In the genomic region with DNA sequence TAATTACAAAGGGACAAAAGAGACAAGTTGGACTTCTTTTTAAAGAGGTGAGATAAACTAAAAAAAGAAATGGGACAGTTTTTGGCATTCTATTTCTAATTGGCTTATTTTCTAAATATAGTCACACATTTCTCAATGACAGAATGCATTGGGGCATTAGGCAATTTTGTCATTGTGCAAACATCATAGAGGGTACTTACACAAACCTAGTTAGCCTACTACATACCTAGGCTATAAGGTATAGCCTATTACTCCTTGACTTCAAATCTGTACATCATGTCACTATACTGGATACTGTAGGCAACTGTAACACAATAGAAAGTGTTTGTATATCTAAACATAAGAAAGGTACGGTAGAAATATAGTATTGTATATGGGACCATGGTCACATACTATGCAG, we compare ENCODE assay signal across 19 cellular contexts. TPM values are rescaled to one million over a fixed set of nuclear protein-coding genes. Genes with fewer than 3 reads are reported as not detected.
DNase-seq lines count a peak whose midpoint lies in the region; ATAC-seq and TF ChIP-seq lines count a peak whose summit lies in the region.
"Had no signal": no experiment of that assay in that cellular context is flagged by ENCODE, and none has a peak within 500 bp of the region (broad histone marks: within the 10 kb centered on the region; RNA-seq: fewer than 3 reads in every experiment).

No MANE protein-coding gene starts in this region.

- H3K9me3 ChIP-seq in adipocyte (ENCODE audit: control insufficient read depth, low read length) (no peaks in the 10 kb centered on the region), upper lobe of right lung (no peaks in the 10 kb centered on the region)
- H3K9me3 ChIP-seq: BLaER1 treated with 17β-estradiol and CSF1 and Interleukin-3, amounts not matched to agents 10 nM and 100 nM had no signal

- ATAC-seq in upper lobe of right lung, result peak; percentile 28
- no peak for ATAC-seq in GM18868 (IDR thresholded peaks at IDR 0.05; ENCODE audit: unreplicated experiment)
- ATAC-seq in GM19023 (IDR thresholded peaks at IDR 0.05; ENCODE audit: unreplicated experiment), result no peak
- ATAC-seq: HCT116, PC-3 had no signal

- H3K4me1 ChIP-seq in adipocyte (ENCODE audit: control insufficient read depth, insufficient read depth, low read length) (peaks cover 27% of the 10 kb centered on the region), upper lobe of right lung (no peaks in the 10 kb centered on the region)
- H3K4me1 ChIP-seq: BLaER1 treated with 17β-estradiol and CSF1 and Interleukin-3, amounts not matched to agents 10 nM and 100 nM had no signal

- no peak overlapping the region for H3K9ac ChIP-seq in adipocyte (ENCODE audit: low read length)
- H3K9ac ChIP-seq: BLaER1 treated with 17β-estradiol and CSF1 and Interleukin-3, amounts not matched to agents 10 nM and 100 nM had no signal

- no peak overlapping the region for H3K4me3 ChIP-seq in NB4 (ENCODE audit: low read depth, low read length)
- no peak overlapping the region for H3K4me3 ChIP-seq in adipocyte (ENCODE audit: low read length)
- no peak overlapping the region for H3K4me3 ChIP-seq in upper lobe of right lung
- H3K4me3 ChIP-seq: BLaER1 treated with 17β-estradiol and CSF1 and Interleukin-3, amounts not matched to agents 10 nM and 100 nM had no signal

- H3K27me3 ChIP-seq in adipocyte (replicated peaks; ENCODE audit: control insufficient read depth, insufficient read depth, low read length) (no peaks in the 10 kb centered on the region), upper lobe of right lung (no peaks in the 10 kb centered on the region)
- H3K27me3 ChIP-seq: BLaER1 treated with 17β-estradiol and CSF1 and Interleukin-3, amounts not matched to agents 10 nM and 100 nM had no signal

- H3K36me3 ChIP-seq in adipocyte (ENCODE audit: control insufficient read depth, insufficient read depth, low read length, severe bottlenecking) (peaks cover 52% of the 10 kb centered on the region), upper lobe of right lung (peaks cover 46% of the 10 kb centered on the region)

- DNase-seq in SKM-1 treated with dmso at 0.1 percent for 144 hours (lab: John Stamatoyannopoulos, UW; ENCODE audit: unreplicated experiment) (peak; percentile 33), SKM-1 (lab: John Stamatoyannopoulos, UW; ENCODE audit: unreplicated experiment) (no peak), NB4 (ENCODE audit: low read depth) (peak; percentile 12), adipocyte (ENCODE audit: low read depth) (peak; percentile 14), upper lobe of right lung (no peak), superior temporal gyrus (ENCODE audit: extremely low spot score) (no peak)
- DNase-seq: CD4-positive, alpha-beta T cell; NCI-H1048; NCI-H1694 treated with DMSO at 0.1 percent for 48 hours; NCI-H2081; NCI-H2227 treated with DMSO at 0.1 percent for 48 hours; NCI-H526 treated with DMSO at 0.1 percent for 48 hours; PC-3; Right ventricle myocardium superior; SW 1271 had no signal

- intact Hi-C loops in upper lobe of right lung (cut with DNase I), result no loop called here

- TF ChIP-seq POLR2A in NB4 (IDR thresholded peaks at IDR 0.05; ENCODE audit: extremely low read depth, insufficient read length), result no peak

- no peak overlapping the region for H3K27ac ChIP-seq in upper lobe of right lung
- H3K27ac ChIP-seq: BLaER1 treated with 17β-estradiol and CSF1 and Interleukin-3, amounts not matched to agents 10 nM and 100 nM had no signal

- TF ChIP-seq CTCF in NB4 (IDR thresholded peaks at IDR 0.05; ENCODE audit: low read depth, low read length) (no peak), upper lobe of right lung (IDR thresholded peaks at IDR 0.05) (no peak)

RNA-seq across cellular contexts. Expression of gene LSM11, which starts 56.1 kb away (rescaled TPM):
- total RNA-seq in upper lobe of right lung, result 3.0 TPM

RNA-seq across cellular contexts. Expression of gene CLINT1, which starts 59.4 kb away (rescaled TPM):
- 84.6 TPM for total RNA-seq in upper lobe of right lung

Comparison
In these comparisons a context has a peak if more than half of its experiments do, and no peak if none do; other contexts are left out.
1. DNase-seq: peak in SKM-1 treated with dmso at 0.1 percent for 144 hours (single experiment), NB4 (single experiment) and adipocyte (single experiment); none in SKM-1 (single experiment), upper lobe of right lung (single experiment) and superior temporal gyrus (single experiment).